Comparison of ENCODE assay signal across 12 cellular contexts in the genomic region with DNA sequence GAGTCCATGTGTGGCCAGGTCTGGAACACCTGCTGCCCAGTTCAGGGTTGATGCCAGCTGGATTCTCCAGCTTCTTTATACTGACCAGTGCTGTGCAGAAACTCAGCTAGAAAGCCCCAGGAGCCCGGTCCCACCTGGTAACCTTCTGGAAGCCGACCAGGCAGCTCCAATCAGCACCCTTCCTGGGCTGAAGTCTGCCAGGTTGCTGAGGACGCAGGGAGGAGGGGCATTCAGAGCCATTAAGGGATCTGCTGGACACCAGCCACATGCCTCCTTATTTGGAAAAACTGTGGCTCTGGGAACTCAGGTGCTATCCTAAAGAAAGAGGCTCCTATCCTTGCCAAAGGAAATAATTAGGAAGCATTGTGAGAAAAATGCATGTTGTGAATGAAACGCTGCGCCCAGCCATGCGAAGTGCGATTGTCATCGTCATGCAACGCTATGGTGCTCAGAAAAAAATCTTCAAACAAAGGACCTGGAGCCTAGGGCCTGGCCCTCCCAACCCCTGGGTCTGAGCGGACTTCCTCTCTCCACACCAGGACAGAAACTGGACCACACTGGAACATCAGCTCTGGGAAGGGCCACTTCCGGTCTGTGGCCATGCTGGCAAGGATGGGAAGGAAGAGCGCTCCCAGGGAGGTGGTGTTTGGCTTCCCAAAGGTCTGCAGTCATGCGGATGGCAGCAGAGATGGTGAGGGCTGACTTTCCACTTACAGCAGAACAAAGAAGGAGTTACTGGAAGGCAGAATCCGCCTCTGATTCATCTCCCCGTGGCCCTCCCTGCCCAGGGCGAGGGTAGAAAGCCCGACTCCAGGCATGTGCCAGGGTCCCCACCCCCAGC.
A peak's percentile ranks its signal among the peaks of the same experiment; 100 is the strongest.
DNase-seq lines count a peak whose midpoint lies in the region; ATAC-seq and TF ChIP-seq lines count a peak whose summit lies in the region.
"Had no signal": no experiment of that assay in that cellular context is flagged by ENCODE, and none has a peak within 500 bp of the region (broad histone marks: within the 10 kb centered on the region; RNA-seq: fewer than 3 reads in every experiment).

No MANE protein-coding gene starts in this region.

- no peaks in the 10 kb centered on the region for H3K27me3 Mint-ChIP-seq in activated naive CD4-positive, alpha-beta T cell treated with anti-CD3 and anti-CD28 coated beads, Interleukin-2, amount 10 ng/mL, durations not matched to agents 7 days and 5 days
- peaks cover 12% of the 10 kb centered on the region for H3K27me3 Mint-ChIP-seq in endothelial cell (ENCODE audit: unreplicated experiment)
- H3K27me3 Mint-ChIP-seq: activated naive CD4-positive, alpha-beta T cell treated with anti-CD3 and anti-CD28 coated beads, Interleukin-2, amount 50 U/mL, for 24 hours; stimulated activated naive CD8-positive, alpha-beta T cell treated with anti-CD3 and anti-CD28 coated beads, Interleukin-15, Interleukin-2, amounts not matched to agents 100 ng/mL and 50 ng/mL, for 24 hours had no signal

- TF ChIP-seq CTCF in mammary epithelial cell (conservative IDR thresholded peaks at IDR 0.05 in 1 of 2, IDR thresholded peaks at IDR 0.05 in 1 of 2; ENCODE audit: extremely low read depth in 1 of 2, insufficient read depth in 1 of 2, low read depth in 1 of 2, low read length in 2 of 2), result no peak
- no peak for TF ChIP-seq CTCF in PC-3 (conservative IDR thresholded peaks at IDR 0.05; ENCODE audit: low read depth, low read length)
- TF ChIP-seq CTCF in endothelial cell (IDR thresholded peaks at IDR 0.05; ENCODE audit: unreplicated experiment), result no peak

- CTCF ChIA-PET in mammary epithelial cell (lab: Charles Lee; ENCODE audit: low non-redundant PET) (no interaction called here), PC-3 (lab: Charles Lee) (no interaction called here)
- CTCF ChIA-PET in activated naive CD4-positive, alpha-beta T cell treated with anti-CD3 and anti-CD28 coated beads, Interleukin-2, amount 10 ng/mL, durations not matched to agents 7 days and 5 days (lab: Charles Lee), result interaction anchor here (1.1 kb wide), 1 partner anchor 87 kb away, joined by 3 read pairs; no protein-coding TSS in a partner anchor

- H3K9me3 ChIP-seq in mammary epithelial cell (replicated peaks; ENCODE audit: insufficient read depth, low read length), result no peaks in the 10 kb centered on the region
- no peaks in the 10 kb centered on the region for H3K9me3 ChIP-seq in subcutaneous abdominal adipose tissue (ENCODE audit: control insufficient read depth in 5 of 5, low read length in 5 of 5)
- no peaks in the 10 kb centered on the region for H3K9me3 ChIP-seq in PC-3 (ENCODE audit: low read length)

- POLR2A ChIA-PET in PC-3 (lab: Charles Lee; ENCODE audit: unreplicated experiment), result no interaction called here

- WGBS in mammary epithelial cell (ENCODE audit: low coverage, missing lambda C conversion rate), result 7% methylated on average over 4 of the region's 17 CpGs

- intact Hi-C loops in mammary epithelial cell (cut with micrococcal nuclease) (no loop called here), PC-3 (cut with micrococcal nuclease) (no loop called here)

- H3K9ac ChIP-seq in mammary epithelial cell (ENCODE audit: insufficient read depth, low read length), result peak overlapping the region; percentile 14
- H3K9ac ChIP-seq in subcutaneous abdominal adipose tissue (ENCODE audit: low read length in 5 of 5), result no peak overlapping the region
- H3K9ac ChIP-seq in PC-3 (ENCODE audit: low read length), result no peak overlapping the region

- DNase-seq in NCI-H1105 (lab: John Stamatoyannopoulos, UW), result peak; percentile 53
- peak; percentile 66 for DNase-seq in mammary epithelial cell
- DNase-seq in PC-3, result no peak
- DNase-seq in hippocampal formation (lab: John Stamatoyannopoulos, UW), result no peak
- no peak for DNase-seq in activated naive CD4-positive, alpha-beta T cell treated with anti-CD3 and anti-CD28 coated beads, Interleukin-2, amount 10 ng/mL, durations not matched to agents 7 days and 5 days
- DNase-seq in endothelial cell (ENCODE audit: low spot score), result no peak

- in situ Hi-C loops in mammary epithelial cell (cut with MboI; ENCODE audit: low sequenced_read_pairs in 2 of 2), result no loop called here

- H3K27me3 ChIP-seq in mammary epithelial cell (ENCODE audit: insufficient read depth, low read length) (no peaks in the 10 kb centered on the region), layer of hippocampus (ENCODE audit: control insufficient read depth, insufficient read depth, low read length) (no peaks in the 10 kb centered on the region), subcutaneous abdominal adipose tissue (ENCODE audit: control insufficient read depth in 5 of 5, insufficient read depth in 4 of 5, low read length in 5 of 5) (no peaks in the 10 kb centered on the region), PC-3 (ENCODE audit: low read length) (no peaks in the 10 kb centered on the region)

- H3K4me2 ChIP-seq in mammary epithelial cell (ENCODE audit: insufficient read depth, low read depth, low read length) (peak overlapping the region; percentile 49), PC-3 (ENCODE audit: low read length) (no peak overlapping the region)

- H3K4me3 ChIP-seq in mammary epithelial cell (replicated peaks in 1 of 3; ENCODE audit: insufficient read depth in 1 of 3, low read depth in 2 of 3, low read length in 3 of 3) (no peak overlapping the region), subcutaneous abdominal adipose tissue (ENCODE audit: low read depth in 1 of 5, low read length in 5 of 5) (no peak overlapping the region), PC-3 (ENCODE audit: low read length) (no peak overlapping the region)

- H3K4me1 ChIP-seq in mammary epithelial cell (ENCODE audit: insufficient read depth, low read length) (peaks cover 43% of the 10 kb centered on the region), subcutaneous abdominal adipose tissue (ENCODE audit: control insufficient read depth in 5 of 5, insufficient read depth in 5 of 5, low read length in 5 of 5) (peaks cover 9 to 60% (median 35%) of the 10 kb centered on the region in 5 donors), PC-3 (ENCODE audit: insufficient read depth, low read length) (no peaks in the 10 kb centered on the region)

- peaks cover 2% of the 10 kb centered on the region for H3K36me3 ChIP-seq in mammary epithelial cell (ENCODE audit: insufficient read depth, low read length)
- H3K36me3 ChIP-seq in subcutaneous abdominal adipose tissue (ENCODE audit: control insufficient read depth in 5 of 5, insufficient read depth in 5 of 5, low read length in 5 of 5), result peaks cover 0 to 22% (median 10%) of the 10 kb centered on the region in 5 donors
- H3K36me3 ChIP-seq in PC-3 (ENCODE audit: low read depth, low read length), result no peaks in the 10 kb centered on the region

- peaks cover 76% of the 10 kb centered on the region for H3K4me1 Mint-ChIP-seq in activated naive CD4-positive, alpha-beta T cell treated with anti-CD3 and anti-CD28 coated beads, Interleukin-2, amount 10 ng/mL, durations not matched to agents 7 days and 5 days
- H3K4me1 Mint-ChIP-seq in endothelial cell (ENCODE audit: unreplicated experiment), result peaks cover 17% of the 10 kb centered on the region

- no TSS peak for BruUV-seq in mammary epithelial cell (replicated peaks; lab: Mats Ljungman, UMichigan)
- BruUV-seq in PC-3 (replicated peaks; lab: Mats Ljungman, UMichigan), result no TSS peak

- H4K20me1 ChIP-seq in mammary epithelial cell (ENCODE audit: insufficient read depth, low read length) (no peaks in the 10 kb centered on the region), PC-3 (ENCODE audit: low read length) (no peaks in the 10 kb centered on the region)

- H3K36me3 Mint-ChIP-seq in activated naive CD4-positive, alpha-beta T cell treated with anti-CD3 and anti-CD28 coated beads, Interleukin-2, amount 10 ng/mL, durations not matched to agents 7 days and 5 days, result peaks cover 25% of the 10 kb centered on the region
- peaks cover 6% of the 10 kb centered on the region for H3K36me3 Mint-ChIP-seq in endothelial cell (ENCODE audit: low read depth, unreplicated experiment)
- H3K36me3 Mint-ChIP-seq: activated naive CD4-positive, alpha-beta T cell treated with anti-CD3 and anti-CD28 coated beads, Interleukin-2, amount 50 U/mL, for 24 hours had no signal

- dilution Hi-C loops in mammary epithelial cell (cut with HindIII; ENCODE audit: low sequenced_read_pairs), result no loop called here

- no peak overlapping the region for H3K27ac Mint-ChIP-seq in activated naive CD4-positive, alpha-beta T cell treated with anti-CD3 and anti-CD28 coated beads, Interleukin-2, amount 10 ng/mL, durations not matched to agents 7 days and 5 days
- H3K27ac Mint-ChIP-seq in endothelial cell (ENCODE audit: unreplicated experiment), result no peak overlapping the region
- H3K27ac Mint-ChIP-seq: activated naive CD4-positive, alpha-beta T cell treated with anti-CD3 and anti-CD28 coated beads, Interleukin-2, amount 50 U/mL, for 24 hours had no signal

- H3K79me2 ChIP-seq in mammary epithelial cell (ENCODE audit: insufficient read depth, low read length) (peaks cover 48% of the 10 kb centered on the region), PC-3 (ENCODE audit: low read length) (no peaks in the 10 kb centered on the region)

- no peak overlapping the region for H3K4me3 Mint-ChIP-seq in activated naive CD4-positive, alpha-beta T cell treated with anti-CD3 and anti-CD28 coated beads, Interleukin-2, amount 10 ng/mL, durations not matched to agents 7 days and 5 days
- no peak overlapping the region for H3K4me3 Mint-ChIP-seq in endothelial cell (ENCODE audit: unreplicated experiment)
- H3K4me3 Mint-ChIP-seq: activated naive CD4-positive, alpha-beta T cell treated with anti-CD3 and anti-CD28 coated beads, Interleukin-2, amount 50 U/mL, for 24 hours; stimulated activated naive CD8-positive, alpha-beta T cell treated with anti-CD3 and anti-CD28 coated beads, Interleukin-15, Interleukin-2, amounts not matched to agents 100 ng/mL and 50 ng/mL, for 24 hours; WTC11 had no signal

- H3K9me3 Mint-ChIP-seq in activated naive CD4-positive, alpha-beta T cell treated with anti-CD3 and anti-CD28 coated beads, Interleukin-2, amount 10 ng/mL, durations not matched to agents 7 days and 5 days, result no peaks in the 10 kb centered on the region
- no peaks in the 10 kb centered on the region for H3K9me3 Mint-ChIP-seq in endothelial cell (ENCODE audit: unreplicated experiment)
- H3K9me3 Mint-ChIP-seq: activated naive CD4-positive, alpha-beta T cell treated with anti-CD3 and anti-CD28 coated beads, Interleukin-2, amount 50 U/mL, for 24 hours; stimulated activated naive CD8-positive, alpha-beta T cell treated with anti-CD3 and anti-CD28 coated beads, Interleukin-15, Interleukin-2, amounts not matched to agents 100 ng/mL and 50 ng/mL, for 24 hours; WTC11 had no signal

- no peaks in the 10 kb centered on the region for H3K9me2 ChIP-seq in PC-3 (replicated peaks; ENCODE audit: low read length)

- H2AFZ ChIP-seq in mammary epithelial cell (ENCODE audit: low read depth, low read length), result peak overlapping the region; percentile 74
- no peak overlapping the region for H2AFZ ChIP-seq in PC-3 (ENCODE audit: low read length)

- H3K27ac ChIP-seq in mammary epithelial cell (ENCODE audit: insufficient read depth, low read depth, low read length) (peak overlapping the region; percentile 65), layer of hippocampus (ENCODE audit: low read depth, low read length) (peak overlapping the region; percentile 67), subcutaneous abdominal adipose tissue (ENCODE audit: low read depth, low read length) (peak overlapping the region; percentile 54), PC-3 (ENCODE audit: low read length) (no peak overlapping the region)

- ATAC-seq in PC-3, result no peak
- ATAC-seq: HCT116, WTC11 had no signal

- no peaks in the 10 kb centered on the region for H3F3A ChIP-seq in PC-3 (ENCODE audit: low read length, unreplicated experiment)

Comparison
In these comparisons a context has a peak if more than half of its experiments do, and no peak if none do; other contexts are left out.
1. DNase-seq: peak in NCI-H1105 (single experiment) and mammary epithelial cell (single experiment); none in PC-3 (single experiment), hippocampal formation (0 of 2), activated naive CD4-positive, alpha-beta T cell treated with anti-CD3 and anti-CD28 coated beads, Interleukin-2, amount 10 ng/mL, durations not matched to agents 7 days and 5 days (single experiment) and endothelial cell (single experiment).